In the genomic region with DNA sequence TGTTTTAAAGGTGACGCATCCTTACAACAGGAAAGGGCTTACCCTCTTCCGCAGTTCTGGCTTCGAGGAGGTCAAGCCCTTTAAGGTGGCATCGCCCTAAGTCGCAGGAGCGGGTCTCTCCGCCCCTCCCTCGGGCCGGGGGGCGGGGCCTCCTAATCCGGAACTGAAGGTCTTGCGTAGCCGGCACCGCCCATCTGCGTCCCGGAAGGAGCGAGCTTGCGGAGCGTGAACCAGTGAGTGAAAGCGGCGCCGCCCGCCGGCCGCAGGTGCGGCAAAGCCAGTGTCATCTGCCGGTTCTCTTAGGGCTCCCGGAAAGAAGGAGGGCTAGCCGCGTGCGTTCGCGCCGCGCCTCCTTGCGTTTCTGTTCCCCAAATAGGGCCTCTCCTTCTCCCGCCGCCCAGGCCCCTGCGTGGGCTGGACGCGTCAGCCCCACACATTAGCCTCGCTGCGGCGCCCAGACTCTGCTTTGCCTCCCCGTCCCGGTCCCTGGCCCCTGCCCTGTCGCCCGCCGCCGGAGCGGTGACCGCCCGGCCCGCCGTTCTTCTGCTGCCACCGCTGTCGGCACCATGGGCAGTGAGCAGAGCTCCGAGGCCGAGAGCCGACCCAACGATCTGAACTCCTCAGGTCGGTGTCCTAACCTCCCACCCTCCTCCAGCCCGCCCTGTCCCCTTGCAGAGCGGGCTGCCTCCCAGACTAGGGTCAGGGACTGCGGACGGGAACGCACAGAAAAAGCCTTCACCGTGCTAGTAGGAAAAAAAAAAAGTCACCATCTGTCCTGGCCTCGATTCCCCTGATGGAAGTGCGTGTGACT, we compare ENCODE assay signal across 8 cellular contexts. TPM values are rescaled to one million over a fixed set of nuclear protein-coding genes. Genes with fewer than 3 reads are reported as not detected.
DNase-seq lines count a peak whose midpoint lies in the region; ATAC-seq and TF ChIP-seq lines count a peak whose summit lies in the region.

A gene (plus strand): TSS at position 193 of the 811 bp plus-strand sequence. CDS start 374 bp downstream, at position 567.

- peaks cover 6% of the 10 kb centered on the region for H3K36me3 Mint-ChIP-seq in nephron progenitor cell (ENCODE audit: low read depth)

- in situ Hi-C loops in HAP-1 (cut with MboI; ENCODE audit: low sequenced_read_pairs): no loop called here

- peak within 1 kb of the TSS; percentile 77 for H3K4me3 ChIP-seq in HAP-1
- H3K4me3 ChIP-seq in MG63: peak within 1 kb of the TSS; percentile 87
- peak within 1 kb of the TSS; percentile 84 for H3K4me3 ChIP-seq in fibroblast of the aortic adventitia (ENCODE audit: low read depth, low read length)

- TF ChIP-seq CTCF in fibroblast of the aortic adventitia (IDR thresholded peaks at IDR 0.05; ENCODE audit: insufficient read depth, low read length) (peak; percentile 32), nephron progenitor cell (IDR thresholded peaks at IDR 0.05) (no peak)

- peak within 1 kb of the TSS; percentile 95 for H3K27ac Mint-ChIP-seq in nephron progenitor cell
- H3K27ac Mint-ChIP-seq in stimulated activated naive CD8-positive, alpha-beta T cell treated with anti-CD3 and anti-CD28 coated beads, Interleukin-15, amount 100 ng/mL, for 72 hours: peak within 1 kb of the TSS; percentile 97 to 99

- H3K27me3 ChIP-seq in HAP-1 (ENCODE audit: low read depth): no peaks in the 10 kb centered on the region
- H3K27me3 ChIP-seq in MG63: no peaks in the 10 kb centered on the region

- H3K36me3 ChIP-seq in HAP-1 (replicated peaks) (no peaks in the 10 kb centered on the region), MG63 (0 out of 2 replicates have a peak, but pooled peaks cover 2% of the 10 kb centered on the region)

- peaks cover 4% of the 10 kb centered on the region for H3K27me3 Mint-ChIP-seq in nephron progenitor cell (ENCODE audit: low read depth, poor library complexity)
- no peaks in the 10 kb centered on the region for H3K27me3 Mint-ChIP-seq in stimulated activated naive CD8-positive, alpha-beta T cell treated with anti-CD3 and anti-CD28 coated beads, Interleukin-15, amount 100 ng/mL, for 72 hours

- H3K9me3 Mint-ChIP-seq in nephron progenitor cell: no peaks in the 10 kb centered on the region
- H3K9me3 Mint-ChIP-seq in stimulated activated naive CD8-positive, alpha-beta T cell treated with anti-CD3 and anti-CD28 coated beads, Interleukin-15, amount 100 ng/mL, for 72 hours: no peaks in the 10 kb centered on the region

- DNase-seq in GDM1 (lab: John Stamatoyannopoulos, UW) (peak; percentile 81), HAP-1 (ENCODE audit: low spot score in 2 of 2) (peak; percentile 94 to 99), MG63 (peak; percentile 97), SHP77 treated with DMSO at 0.1 percent for 48 hours (lab: John Stamatoyannopoulos, UW) (peak; percentile 55), activated gamma-delta T cell (lab: John Stamatoyannopoulos, UW) (peak; percentile 96), fibroblast of the aortic adventitia (ENCODE audit: low read depth) (peak; percentile 88), nephron progenitor cell (peak; percentile 95)
- peak; percentile 97 to 99 for DNase-seq in stimulated activated naive CD8-positive, alpha-beta T cell treated with anti-CD3 and anti-CD28 coated beads, Interleukin-15, amount 100 ng/mL, for 72 hours

- H3K4me3 Mint-ChIP-seq in nephron progenitor cell: peak within 1 kb of the TSS; percentile 94
- H3K4me3 Mint-ChIP-seq in stimulated activated naive CD8-positive, alpha-beta T cell treated with anti-CD3 and anti-CD28 coated beads, Interleukin-15, amount 100 ng/mL, for 72 hours: peak within 1 kb of the TSS; percentile 90 to 94

- H3K4me1 ChIP-seq in HAP-1: peaks cover 29% of the 10 kb centered on the region

- H3K9me3 ChIP-seq in HAP-1 (no peaks in the 10 kb centered on the region), MG63 (no peaks in the 10 kb centered on the region)

- peak; percentile 95 for ATAC-seq in stimulated activated naive CD8-positive, alpha-beta T cell treated with anti-CD3 and anti-CD28 coated beads, Interleukin-15, amount 100 ng/mL, for 72 hours

- peaks cover 30% of the 10 kb centered on the region for H3K4me1 Mint-ChIP-seq in nephron progenitor cell
- H3K4me1 Mint-ChIP-seq in stimulated activated naive CD8-positive, alpha-beta T cell treated with anti-CD3 and anti-CD28 coated beads, Interleukin-15, amount 100 ng/mL, for 72 hours: peaks cover 45% of the 10 kb centered on the region

RNA-seq across cellular contexts. Expression of the gene that starts here (rescaled TPM):
- 3.6 and 5.6 TPM in 2 replicates for total RNA-seq in MG63 (2014; rRNA removed; shearing (Covaris generic); ENCODE audit: low replicate concordance)
- total RNA-seq in fibroblast of the aortic adventitia (ENCODE audit: low replicate concordance): 6.5 and 18.3 TPM in 2 replicates

Comparison
In these comparisons a context has a peak if more than half of its experiments do, and no peak if none do; other contexts are left out.
1. Peak in every context shown above with its lines: DNase-seq, ATAC-seq and H3K4me3 ChIP-seq.